ENCODE assay signal across 24 cellular contexts in genomic region chr19:38208571-38208970, GRCh38. TPM values are rescaled to one million over a fixed set of nuclear protein-coding genes. Genes with fewer than 3 reads are reported as not detected.
"Had no signal": no experiment of that assay in that cellular context is flagged by ENCODE, and none has a peak within 500 bp of the region (broad histone marks: within the 10 kb centered on the region; RNA-seq: fewer than 3 reads in every experiment).

No MANE protein-coding gene starts in this region.

- H3K27ac ChIP-seq: body of pancreas, neutrophil, VCaP had no signal

- H3K36me3 ChIP-seq: SJCRH30 had no signal

- H3K4me1 ChIP-seq: body of pancreas had no signal

- H3K27ac Mint-ChIP-seq: activated naive CD4-positive, alpha-beta T cell treated with anti-CD3 and anti-CD28 coated beads, Interleukin-2, amount 50 U/mL, for 24 hours; activated T-cell treated with anti-CD3 and anti-CD28 coated beads, Interleukin-2, amount 50 U/mL, for 72 hours had no signal

- H3K9me3 ChIP-seq: body of pancreas, heart left ventricle, lower lobe of right lung, neutrophil, SJCRH30 had no signal

- H3K27me3 ChIP-seq: SJCRH30 had no signal

- ATAC-seq: activated T-cell treated with anti-CD3 and anti-CD28 coated beads, Interleukin-2, amount 50 U/mL, for 72 hours; body of pancreas; lower lobe of right lung; naive thymus-derived CD8-positive, alpha-beta T cell had no signal

- H3K9me3 Mint-ChIP-seq: activated naive CD4-positive, alpha-beta T cell treated with anti-CD3 and anti-CD28 coated beads, Interleukin-2, amount 50 U/mL, for 24 hours; activated T-cell treated with anti-CD3 and anti-CD28 coated beads, Interleukin-2, amount 50 U/mL, for 72 hours; naive thymus-derived CD8-positive, alpha-beta T cell had no signal

- H3K4me3 Mint-ChIP-seq: activated naive CD4-positive, alpha-beta T cell treated with anti-CD3 and anti-CD28 coated beads, Interleukin-2, amount 50 U/mL, for 24 hours; activated T-cell treated with anti-CD3 and anti-CD28 coated beads, Interleukin-2, amount 50 U/mL, for 72 hours; naive thymus-derived CD8-positive, alpha-beta T cell had no signal

- H3K4me3 ChIP-seq: body of pancreas had no signal

- DNase-seq: activated CD4-positive, alpha-beta T cell treated with anti-CD3 and anti-CD28 coated beads for 1 hour; activated CD8-positive, alpha-beta memory T cell treated with anti-CD3 and anti-CD28 coated beads for 24 hours; activated CD8-positive, alpha-beta memory T cell treated with anti-CD3 and anti-CD28 coated beads, Interleukin-2, amount 50 U/mL, for 48 hours; activated effector memory CD4-positive, alpha-beta T cell treated with anti-CD3 and anti-CD28 coated beads, Interleukin-2, amount 50 U/mL, for 16 hours; activated T-cell treated with anti-CD3 and anti-CD28 coated beads, Interleukin-2, amount 50 U/mL, for 72 hours; amygdala; body of pancreas; central memory CD4-positive, alpha-beta T cell; erythroblast; heart left ventricle; lower lobe of right lung; naive thymus-derived CD8-positive, alpha-beta T cell; posterior cingulate gyrus; SJCRH30; stimulated activated CD4-positive, alpha-beta T cell treated with anti-CD3 and anti-CD28 coated beads, Interleukin-12 subunit alpha, Interleukin-12 subunit beta, amount 100 ng/mL, for 4 hours; stimulated activated CD4-positive, alpha-beta T cell treated with anti-CD3 and anti-CD28 coated beads, Interleukin-1b, Interleukin-23, amount 100 ng/mL, for 48 hours; stimulated activated CD8-positive, alpha-beta memory T cell treated with anti-CD3 and anti-CD28 coated beads, Interleukin-4, amount 100 ng/mL, for 48 hours; stimulated activated naive CD4-positive, alpha-beta T cell treated with Interleukin-2 at 50 U/mL for 16 hours; trophoblast cell had no signal

RNA-seq across cellular contexts. Expression of gene DPF1, which starts 15.5 kb away (rescaled TPM):
- total RNA-seq: body of pancreas; lower lobe of right lung; mesenteric fat pad; naive thymus-derived CD8-positive, alpha-beta T cell had no signal
- polyA plus RNA-seq: naive thymus-derived CD8-positive, alpha-beta T cell had no signal

RNA-seq across cellular contexts. Expression of gene PPP1R14A, which starts 47.6 kb away (rescaled TPM):
- total RNA-seq: frontal cortex had no signal
- polyA plus RNA-seq: naive thymus-derived CD8-positive, alpha-beta T cell had no signal
